ENCODE assay signal across 12 cellular contexts in the genomic region with DNA sequence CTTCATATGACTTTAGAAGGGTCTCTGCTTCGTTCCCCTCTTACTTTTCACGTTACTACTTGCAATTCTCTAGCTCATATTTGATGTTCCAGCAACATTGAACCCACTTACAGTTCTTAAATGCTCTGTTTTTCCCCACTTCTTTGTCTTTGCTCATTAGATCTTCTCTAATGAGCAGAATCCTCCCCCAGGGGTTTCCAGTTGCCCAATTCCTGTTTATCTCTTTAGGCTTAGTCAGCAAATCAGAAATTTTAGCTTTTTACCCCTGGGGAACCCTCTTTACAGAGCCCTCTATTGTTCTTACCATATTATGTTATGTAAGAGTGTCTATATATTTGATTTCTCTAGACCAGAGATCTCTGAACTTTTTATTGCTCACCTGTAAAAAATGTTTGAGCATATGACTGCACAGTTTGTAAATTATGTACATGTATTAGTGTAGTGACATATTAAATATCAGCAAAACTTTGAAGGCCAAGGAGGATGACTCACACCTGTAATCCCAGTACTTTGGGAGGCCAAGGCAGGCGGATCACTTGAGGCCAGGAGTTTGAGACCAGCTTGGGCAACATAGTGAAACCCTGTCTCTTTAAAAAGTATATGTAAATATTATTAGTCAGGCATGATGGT.
DNase-seq lines count a peak whose midpoint lies in the region; ATAC-seq, FAIRE-seq and TF ChIP-seq lines count a peak whose summit lies in the region.
"Had no signal": no experiment of that assay in that cellular context is flagged by ENCODE, and none has a peak within 500 bp of the region (broad histone marks: within the 10 kb centered on the region; RNA-seq: fewer than 3 reads in every experiment).

No MANE protein-coding gene starts in this region.

- no peaks in the 10 kb centered on the region for H3F3A ChIP-seq in GM23338 (replicated peaks; ENCODE audit: low read depth)

- no peak for TF ChIP-seq CTCF in GM23338 (conservative IDR thresholded peaks at IDR 0.05; ENCODE audit: low read depth in 2 of 2)
- no peak for TF ChIP-seq CTCF in osteocyte (IDR thresholded peaks at IDR 0.05)

- ATAC-seq in GM23338 = no peak
- no peak for ATAC-seq in GM19397 (IDR thresholded peaks at IDR 0.05; ENCODE audit: unreplicated experiment)
- ATAC-seq: heart left ventricle had no signal

- H3K27me3 ChIP-seq in GM23338 (ENCODE audit: insufficient read depth) = no peaks in the 10 kb centered on the region
- H3K27me3 ChIP-seq: heart left ventricle had no signal

- peak overlapping the region; percentile 63; the same call in 1 of the 2 replicates for H3K27ac Mint-ChIP-seq in GM23338
- H3K27ac Mint-ChIP-seq in osteocyte (ENCODE audit: unreplicated experiment) = peak overlapping the region; percentile 1

- no peak overlapping the region for H3K4me2 ChIP-seq in GM23338

- H3K27me3 Mint-ChIP-seq in GM23338 (ENCODE audit: insufficient read depth, low read depth, poor library complexity) (peaks cover 4% of the 10 kb centered on the region), osteocyte (ENCODE audit: unreplicated experiment) (no peaks in the 10 kb centered on the region)

- no peak overlapping the region for H3K4me3 ChIP-seq in GM23338
- H3K4me3 ChIP-seq: heart left ventricle had no signal

- H3K4me3 Mint-ChIP-seq in GM23338 (no peak overlapping the region), osteocyte (ENCODE audit: unreplicated experiment) (no peak overlapping the region)

- H3K4me1 ChIP-seq in GM23338 (ENCODE audit: insufficient read depth) = peaks cover 8% of the 10 kb centered on the region
- H3K4me1 ChIP-seq: heart left ventricle had no signal

- H2AFZ ChIP-seq in GM23338 = no peak overlapping the region

- DNase-seq in GM23338 (ENCODE audit: low spot score) (no peak), RCC 7860 (ENCODE audit: low spot score) (peak; percentile 29), epithelial cell of prostate (ENCODE audit: low read depth, low spot score) (peak; percentile 68), osteocyte (ENCODE audit: extremely low spot score, unreplicated experiment) (no peak), NCI-H2171 treated with DMSO at 0.1 percent for 48 hours (lab: John Stamatoyannopoulos, UW) (no peak), kidney glomerular epithelial cell (lab: John Stamatoyannopoulos, UW) (no peak)
- no peak for DNase-seq in activated T-cell treated with anti-CD3 and anti-CD28 coated beads, Interleukin-2, amount 50 U/mL, for 48 hours
- DNase-seq: DMS153, heart left ventricle, NCI-H1092 treated with DMSO at 0.1 percent for 48 hours, NCI-H2171 had no signal

- peak; percentile 8 for FAIRE-seq in RCC 7860 (lab: Jason Lieb, UNC)

- H3K36me3 Mint-ChIP-seq in GM23338 (ENCODE audit: low read depth) (peaks cover 22% of the 10 kb centered on the region), osteocyte (ENCODE audit: unreplicated experiment) (peaks cover 15% of the 10 kb centered on the region)

- H4K20me1 ChIP-seq in GM23338 (replicated peaks; ENCODE audit: insufficient read depth) = peaks cover 23% of the 10 kb centered on the region

- H3K9me3 Mint-ChIP-seq in GM23338 = no peaks in the 10 kb centered on the region; the same call in 1 of the 3 replicates
- H3K9me3 Mint-ChIP-seq in osteocyte (ENCODE audit: unreplicated experiment) = peaks cover 6% of the 10 kb centered on the region

- H3K4me1 Mint-ChIP-seq in GM23338 (peaks cover 7% of the 10 kb centered on the region), osteocyte (ENCODE audit: unreplicated experiment) (peaks cover 5% of the 10 kb centered on the region)

- no peaks in the 10 kb centered on the region for H3K9me2 ChIP-seq in GM23338 (ENCODE audit: insufficient read depth)

- H3K79me2 ChIP-seq in GM23338 (replicated peaks; ENCODE audit: insufficient read depth) = peaks cover 79% of the 10 kb centered on the region

- H3K27ac ChIP-seq in GM23338 (ENCODE audit: low read depth) (no peak overlapping the region), epithelial cell of prostate (peak overlapping the region; percentile 65)
- H3K27ac ChIP-seq: heart left ventricle had no signal

- peaks cover 5% of the 10 kb centered on the region; the same call in 1 of the 2 replicates for H3K36me3 ChIP-seq in GM23338 (ENCODE audit: insufficient read depth)

TF ChIP-seq in GM23338, 12 proteins besides CTCF, POLR2A, EP300 and RAD21:
- TF ChIP-seq EZH2 (IDR thresholded peaks at IDR 0.05; ENCODE audit: low read depth, unreplicated experiment) = no peak

Comparison
In these comparisons a context has a peak if more than half of its experiments do, and no peak if none do; other contexts are left out.
1. DNase-seq: peak in RCC 7860 (single experiment) and epithelial cell of prostate (single experiment); none in GM23338 (single experiment), osteocyte (single experiment), activated T-cell treated with anti-CD3 and anti-CD28 coated beads, Interleukin-2, amount 50 U/mL, for 48 hours (0 of 2), NCI-H2171 treated with DMSO at 0.1 percent for 48 hours (single experiment) and kidney glomerular epithelial cell (single experiment).